Comparison of ENCODE assay signal across 8 cellular contexts in the genomic region with DNA sequence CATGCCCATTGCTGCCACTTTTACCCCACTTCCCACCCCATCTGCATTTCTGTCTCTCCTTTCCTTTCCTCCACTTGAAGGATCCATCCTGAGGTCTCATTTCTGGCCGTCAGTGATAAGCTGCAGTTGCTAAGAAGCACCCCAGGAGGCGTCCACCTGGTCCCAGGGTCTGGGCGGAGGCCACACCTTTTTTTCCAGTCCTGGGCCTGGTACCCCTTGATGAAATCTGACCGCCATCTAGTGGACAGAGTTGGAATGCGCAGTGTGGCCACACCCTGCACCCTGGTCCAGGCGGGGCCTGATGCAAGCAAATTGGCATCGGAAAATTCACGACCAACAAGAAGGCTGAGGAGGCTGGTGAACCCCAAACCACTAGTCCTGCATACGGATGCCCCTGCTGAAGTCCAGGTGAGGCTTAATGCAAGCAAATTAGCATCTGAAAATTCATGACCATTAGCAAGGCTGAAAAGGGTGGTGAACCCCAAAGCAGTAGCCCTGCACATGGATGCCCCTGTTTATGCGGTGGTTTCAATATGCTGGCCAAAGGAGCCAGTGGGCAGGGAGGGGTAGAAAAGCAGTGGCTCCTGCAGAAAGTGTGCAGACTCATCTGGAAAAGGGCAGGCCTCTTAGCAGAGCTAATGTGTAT. TPM values are rescaled to one million over a fixed set of nuclear protein-coding genes. Genes with fewer than 3 reads are reported as not detected.
DNase-seq lines count a peak whose midpoint lies in the region; ATAC-seq and TF ChIP-seq lines count a peak whose summit lies in the region.

No MANE protein-coding gene starts in this region.

- no peak overlapping the region for H4K8ac ChIP-seq in IMR-90 (ENCODE audit: low read depth in 2 of 2, low read length in 2 of 2)

- no peak overlapping the region for H3K4me3 Mint-ChIP-seq in activated T-helper 2 cell treated with anti-CD3 and anti-CD28 coated beads, Interferon-gamma antibody, Interleukin-2, Interleukin-4, amounts not matched to agents 10 μg/mL and 5 μg/mL and 100 μg/mL, durations not matched to agents 14 hours and 24 hours and 36 hours (ENCODE audit: low read depth)

- peak overlapping the region; percentile 24 for H2AFZ ChIP-seq in IMR-90 (replicated peaks; ENCODE audit: low read length, poor library complexity)

- CTCF ChIA-PET in IMR-90 (lab: Yijun Ruan, JAX) = interaction anchor here (0.5 to 1.1 kb wide), 2 partner anchors 9 to 1109 kb away, joined by 3 read pairs; no protein-coding TSS in a partner anchor

- H3K23ac ChIP-seq in IMR-90 (ENCODE audit: low read depth, low read length) = no peak overlapping the region

- no TSS peak for BruUV-seq in IMR-90 (replicated peaks; lab: Mats Ljungman, UMichigan)

- no peak overlapping the region for H2BK15ac ChIP-seq in IMR-90 (ENCODE audit: low read depth, low read length)

- H3K27me3 ChIP-seq in IMR-90 (ENCODE audit: control insufficient read depth, insufficient read depth, low read length) (no peaks in the 10 kb centered on the region; the same call in 1 of the 2 replicates), gastroesophageal sphincter (no peaks in the 10 kb centered on the region), uterus (no peaks in the 10 kb centered on the region)

- no peak overlapping the region for H3K18ac ChIP-seq in IMR-90 (ENCODE audit: low read depth, low read length)

- H3K4ac ChIP-seq in IMR-90 (ENCODE audit: low read depth, low read length) = no peak overlapping the region

- H4K5ac ChIP-seq in IMR-90 (ENCODE audit: low read depth, low read length) = no peak overlapping the region

- H3K27ac Mint-ChIP-seq in activated T-helper 2 cell treated with anti-CD3 and anti-CD28 coated beads, Interferon-gamma antibody, Interleukin-2, Interleukin-4, amounts not matched to agents 10 μg/mL and 5 μg/mL and 100 μg/mL, durations not matched to agents 14 hours and 24 hours and 36 hours = no peak overlapping the region

- DNase-seq in GDM1 (lab: John Stamatoyannopoulos, UW) (peak; percentile 18), IMR-90 (peak; percentile 59), RPMI7951 (ENCODE audit: low read depth) (peak; percentile 62), posterior vena cava (ENCODE audit: low spot score) (peak; percentile 84), uterus (peak; percentile 45 to 54)
- DNase-seq in activated T-helper 2 cell treated with anti-CD3 and anti-CD28 coated beads, Interferon-gamma antibody, Interleukin-2, Interleukin-4, amounts not matched to agents 10 μg/mL and 5 μg/mL and 100 μg/mL, durations not matched to agents 14 hours and 24 hours and 36 hours (ENCODE audit: low spot score) = peak; percentile 65

- ATAC-seq in GM21723 (IDR thresholded peaks at IDR 0.05; ENCODE audit: unreplicated experiment) = peak; percentile 98
- peak; percentile 96 for ATAC-seq in IMR-90 (ENCODE audit: low read depth)
- ATAC-seq in gastroesophageal sphincter = peak; percentile 47

- peak; percentile 69 for TF ChIP-seq RAD21 in IMR-90 (IDR thresholded peaks at IDR 0.05; ENCODE audit: low read length)

- TF ChIP-seq CTCF in IMR-90 (conservative IDR thresholded peaks at IDR 0.05; ENCODE audit: low read depth, low read length) (peak; percentile 83), gastroesophageal sphincter (IDR thresholded peaks at IDR 0.05) (peak; percentile 51 to 81 (median 65)), uterus (IDR thresholded peaks at IDR 0.05) (peak; percentile 59 to 69 (median 66))

- TF ChIP-seq POLR2A in IMR-90 (IDR thresholded peaks at IDR 0.05; ENCODE audit: low read depth, low read length) (no peak), gastroesophageal sphincter (IDR thresholded peaks at IDR 0.05) (no peak), uterus (IDR thresholded peaks at IDR 0.05) (no peak)

- WGBS in IMR-90 (ENCODE audit: extremely low coverage in 2 of 2, insufficient read length in 1 of 2), 2 experiments = 25% methylated on average over 6 of the region's 10 CpGs; no CpG with 5 or more reads in 1 of the 2 experiments
- WGBS in gastroesophageal sphincter (ENCODE audit: low coverage in 1 of 2), 2 donors = 24 to 38% methylated on average over 1 to 5 of the region's 10 CpGs

- H3K9me3 ChIP-seq in IMR-90 (ENCODE audit: control insufficient read depth, insufficient read depth, low read length) (no peaks in the 10 kb centered on the region), gastroesophageal sphincter (no peaks in the 10 kb centered on the region), uterus (no peaks in the 10 kb centered on the region)

- H4K20me1 ChIP-seq in IMR-90 (ENCODE audit: insufficient read depth, low read length) = no peaks in the 10 kb centered on the region

- no peaks in the 10 kb centered on the region for H3K9me3 Mint-ChIP-seq in activated T-helper 2 cell treated with anti-CD3 and anti-CD28 coated beads, Interferon-gamma antibody, Interleukin-2, Interleukin-4, amounts not matched to agents 10 μg/mL and 5 μg/mL and 100 μg/mL, durations not matched to agents 14 hours and 24 hours and 36 hours

- in situ Hi-C loops in IMR-90 (cut with MboI; ENCODE audit: low sequenced_read_pairs) = loop anchor here (25.0 kb wide), 1 partner anchor 1828 kb away; the partner anchor contains the start of gene SMNDC1

- H3K4me1 ChIP-seq in IMR-90 (ENCODE audit: control insufficient read depth, insufficient read depth, low read length) = no peaks in the 10 kb centered on the region
- H3K4me1 ChIP-seq in gastroesophageal sphincter = no peaks in the 10 kb centered on the region
- H3K4me1 ChIP-seq in uterus = no peaks in the 10 kb centered on the region

- no peaks in the 10 kb centered on the region for H3K79me1 ChIP-seq in IMR-90 (ENCODE audit: low read depth in 1 of 2, low read length in 2 of 2)

- H4K91ac ChIP-seq in IMR-90 (ENCODE audit: insufficient read depth, low read depth, low read length) = no peak overlapping the region

- H3K9ac ChIP-seq in IMR-90 (ENCODE audit: low read depth, low read length) = no peak overlapping the region

- H2BK5ac ChIP-seq in IMR-90 (ENCODE audit: low read depth, low read length, poor library complexity, severe bottlenecking) = no peak overlapping the region

- peaks cover 2% of the 10 kb centered on the region for H3K27me3 Mint-ChIP-seq in activated T-helper 2 cell treated with anti-CD3 and anti-CD28 coated beads, Interferon-gamma antibody, Interleukin-2, Interleukin-4, amounts not matched to agents 10 μg/mL and 5 μg/mL and 100 μg/mL, durations not matched to agents 14 hours and 24 hours and 36 hours (ENCODE audit: low read depth)

- H2BK120ac ChIP-seq in IMR-90 (ENCODE audit: low read depth, low read length) = no peak overlapping the region

- H3K9me1 ChIP-seq in IMR-90 (ENCODE audit: insufficient read depth, low read length) = no peaks in the 10 kb centered on the region

- H2BK20ac ChIP-seq in IMR-90 (ENCODE audit: low read depth, low read length) = no peak overlapping the region

- no peak overlapping the region for H3K56ac ChIP-seq in IMR-90 (ENCODE audit: extremely low read depth, insufficient read depth, low read length)

- H3K4me2 ChIP-seq in IMR-90 (ENCODE audit: low read depth, low read length) = no peak overlapping the region

- peak overlapping the region; percentile 44 for H2AK9ac ChIP-seq in IMR-90 (replicated peaks; ENCODE audit: low read depth, low read length, poor library complexity)

- H3K36me3 ChIP-seq in IMR-90 (ENCODE audit: control insufficient read depth, insufficient read depth, low read length) (no peaks in the 10 kb centered on the region), gastroesophageal sphincter (no peaks in the 10 kb centered on the region), uterus (no peaks in the 10 kb centered on the region)

- H3K14ac ChIP-seq in IMR-90 (replicated peaks; ENCODE audit: low read depth, low read length) = no peak overlapping the region

- dilution Hi-C loops in IMR-90 (cut with HindIII; ENCODE audit: low sequenced_read_pairs, unreplicated experiment) = no loop called here

- POLR2A ChIA-PET in IMR-90 (lab: Charles Lee; ENCODE audit: unreplicated experiment) = no interaction called here

- H3K4me1 Mint-ChIP-seq in activated T-helper 2 cell treated with anti-CD3 and anti-CD28 coated beads, Interferon-gamma antibody, Interleukin-2, Interleukin-4, amounts not matched to agents 10 μg/mL and 5 μg/mL and 100 μg/mL, durations not matched to agents 14 hours and 24 hours and 36 hours (ENCODE audit: low read depth) = no peaks in the 10 kb centered on the region

- H2AK5ac ChIP-seq in IMR-90 (ENCODE audit: low read depth, low read length) = no peak overlapping the region

- intact Hi-C loops in IMR-90 (cut with micrococcal nuclease) (loop anchor here (1.0 kb wide), 2 partner anchors 174 to 1530 kb away; no protein-coding TSS in a partner anchor), posterior vena cava (cut with DNase I) (no loop called here), uterus (cut with DNase I; ENCODE audit: low total_unique reads) (no loop called here)
- intact Hi-C loops in activated T-helper 2 cell treated with anti-CD3 and anti-CD28 coated beads, Interferon-gamma antibody, Interleukin-2, Interleukin-4, amounts not matched to agents 10 μg/mL and 5 μg/mL and 100 μg/mL, durations not matched to agents 14 hours and 24 hours and 36 hours (cut with micrococcal nuclease) = loop anchor here (1.0 to 2.0 kb wide), 2 partner anchors 43 to 332 kb away; partner anchors contain the start of gene GPAM

- no peak for TF ChIP-seq EP300 in gastroesophageal sphincter (IDR thresholded peaks at IDR 0.05)

- H3K36me3 Mint-ChIP-seq in activated T-helper 2 cell treated with anti-CD3 and anti-CD28 coated beads, Interferon-gamma antibody, Interleukin-2, Interleukin-4, amounts not matched to agents 10 μg/mL and 5 μg/mL and 100 μg/mL, durations not matched to agents 14 hours and 24 hours and 36 hours (ENCODE audit: low read depth) = no peaks in the 10 kb centered on the region

- H3K4me3 ChIP-seq in IMR-90 (ENCODE audit: insufficient read depth, low read depth, low read length) = no peak overlapping the region
- H3K4me3 ChIP-seq in gastroesophageal sphincter = no peak overlapping the region
- no peak overlapping the region for H3K4me3 ChIP-seq in uterus

- no peak overlapping the region for H3K27ac ChIP-seq in IMR-90 (ENCODE audit: insufficient read depth, low read length)
- H3K27ac ChIP-seq in gastroesophageal sphincter = no peak overlapping the region
- H3K27ac ChIP-seq in uterus = no peak overlapping the region

TF ChIP-seq in IMR-90, 13 proteins besides CTCF, POLR2A, EP300 and RAD21 (continues in another document):
- no peak for TF ChIP-seq RCOR1 (IDR thresholded peaks at IDR 0.05; ENCODE audit: insufficient replicate concordance, low read length)
- TF ChIP-seq SMC3 (IDR thresholded peaks at IDR 0.05; ENCODE audit: low read depth, low read length) = peak; percentile 61

RNA-seq across cellular contexts. Expression of gene GPAM, which starts 43.3 kb away (rescaled TPM):
- 11.5 and 13.1 TPM in 2 replicates for total RNA-seq in IMR-90 (2012; rRNA removed)
- polyA plus RNA-seq in IMR-90 (2012; rRNA removed) = 3.0 and 3.5 TPM in 2 replicates
- polyA plus RNA-seq in IMR-90 (2012; cell fraction: cytosol; rRNA removed) = 0.66 and 0.91 TPM in 2 replicates
- 0.78 and 3.5 TPM in 2 replicates for polyA plus RNA-seq in IMR-90 (2012; cell fraction: nucleus; rRNA removed; ENCODE audit: low replicate concordance)
- 13.3 and 14.5 TPM in 2 replicates for total RNA-seq in RPMI7951 (2014; rRNA removed; shearing (Covaris generic))
- total RNA-seq in activated T-helper 2 cell treated with anti-CD3 and anti-CD28 coated beads, Interferon-gamma antibody, Interleukin-2, Interleukin-4, amounts not matched to agents 10 μg/mL and 5 μg/mL and 100 μg/mL, durations not matched to agents 14 hours and 24 hours and 36 hours = 7.3 and 7.7 TPM in 2 replicates
- total RNA-seq in gastroesophageal sphincter = 10 to 100 TPM in 2 of 4 donors, 1 to 10 TPM in 2; 6.9 to 15.1 (median 10.9) TPM
- total RNA-seq in posterior vena cava = 10 to 100 TPM; 11.8 to 13.8 TPM
- total RNA-seq in uterus = 10 to 100 TPM in 1 of 4 donors, 1 to 10 TPM in 3; 4.6 to 28.6 (median 7.7) TPM

Comparison
In these comparisons a context has a peak if more than half of its experiments do, and no peak if none do; other contexts are left out.
1. DNase-seq: peak in every context shown above with its lines; median percentile 84 in posterior vena cava; 65 in activated T-helper 2 cell treated with anti-CD3 and anti-CD28 coated beads, Interferon-gamma antibody, Interleukin-2, Interleukin-4, amounts not matched to agents 10 μg/mL and 5 μg/mL and 100 μg/mL, durations not matched to agents 14 hours and 24 hours and 36 hours; 62 in RPMI7951; 59 in IMR-90; 50 in uterus; 18 in GDM1.
2. ATAC-seq: peak in every context shown above with its lines; median percentile 98 in GM21723; 96 in IMR-90; 47 in gastroesophageal sphincter.
3. intact Hi-C loops: an anchor here in IMR-90 (1.0 kb wide) and activated T-helper 2 cell treated with anti-CD3 and anti-CD28 coated beads, Interferon-gamma antibody, Interleukin-2, Interleukin-4, amounts not matched to agents 10 μg/mL and 5 μg/mL and 100 μg/mL, durations not matched to agents 14 hours and 24 hours and 36 hours (1.0 to 2.0 kb wide); none called in posterior vena cava and uterus.